Comparison of ENCODE assay signal across 1 cellular context in the genomic region with DNA sequence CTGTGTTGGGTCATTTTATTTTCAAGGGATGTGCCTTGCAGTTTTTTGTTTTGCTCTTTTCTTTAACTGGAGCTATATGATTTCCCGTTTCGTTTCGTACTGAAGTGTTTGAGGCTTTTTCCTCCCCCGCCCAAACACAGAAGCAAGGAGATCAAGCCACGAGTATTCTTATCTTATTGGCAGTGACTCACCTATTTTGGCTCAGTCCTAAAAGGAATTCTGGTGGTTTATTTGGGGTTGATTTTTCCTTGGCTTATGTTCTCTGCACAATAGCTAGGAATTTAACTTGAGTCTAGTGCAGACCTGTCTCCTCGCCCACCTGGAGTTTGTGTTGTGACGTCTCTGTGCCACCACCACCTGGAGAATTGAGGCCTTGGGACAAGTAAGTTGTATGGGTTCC.
TF ChIP-seq lines count a peak whose summit lies in the region.

No MANE protein-coding gene starts in this region.

TF ChIP-seq in SK-N-SH, 30 proteins besides CTCF, POLR2A, EP300 and RAD21:
- TF ChIP-seq JUND (IDR thresholded peaks at IDR 0.05) (peak; percentile 50), RCOR1 (IDR thresholded peaks at IDR 0.05; ENCODE audit: low read length) (no peak), SIN3A (IDR thresholded peaks at IDR 0.05; ENCODE audit: borderline replicate concordance, low read depth, low read length) (no peak), RXRA (IDR thresholded peaks at IDR 0.05; ENCODE audit: borderline replicate concordance, low read depth) (no peak), RFX5 (IDR thresholded peaks at IDR 0.05; ENCODE audit: low read length) (no peak), EZH2phosphoT487 (IDR thresholded peaks at IDR 0.05; ENCODE audit: borderline replicate concordance, low read depth) (no peak), TCF12 (IDR thresholded peaks at IDR 0.05) (peak; percentile 56), FOSL2 (IDR thresholded peaks at IDR 0.05; ENCODE audit: borderline replicate concordance, low read depth) (peak; percentile 34; the same call in 1 of the 2 replicates), MAX (IDR thresholded peaks at IDR 0.05; ENCODE audit: low read depth) (0 out of 2 replicates have a peak, but pooled peaks have one; percentile 34), TEAD4 (IDR thresholded peaks at IDR 0.05; ENCODE audit: borderline replicate concordance, insufficient read depth) (no peak), POLR2AphosphoS5 (IDR thresholded peaks at IDR 0.05; ENCODE audit: low read depth, low read length) (peak; percentile 22; the same call in 1 of the 2 replicates), NFIC (IDR thresholded peaks at IDR 0.05; ENCODE audit: borderline replicate concordance) (peak; percentile 76), MXI1 (IDR thresholded peaks at IDR 0.05; ENCODE audit: low read depth, low read length) (no peak), ELF1 (IDR thresholded peaks at IDR 0.05) (no peak), TAF1 (IDR thresholded peaks at IDR 0.05; ENCODE audit: borderline replicate concordance, low read depth, low read length) (no peak), FOXM1 (IDR thresholded peaks at IDR 0.05; ENCODE audit: low read depth) (no peak), GABPA (IDR thresholded peaks at IDR 0.05; ENCODE audit: low read depth) (no peak)
- TF ChIP-seq, protein P1, sequence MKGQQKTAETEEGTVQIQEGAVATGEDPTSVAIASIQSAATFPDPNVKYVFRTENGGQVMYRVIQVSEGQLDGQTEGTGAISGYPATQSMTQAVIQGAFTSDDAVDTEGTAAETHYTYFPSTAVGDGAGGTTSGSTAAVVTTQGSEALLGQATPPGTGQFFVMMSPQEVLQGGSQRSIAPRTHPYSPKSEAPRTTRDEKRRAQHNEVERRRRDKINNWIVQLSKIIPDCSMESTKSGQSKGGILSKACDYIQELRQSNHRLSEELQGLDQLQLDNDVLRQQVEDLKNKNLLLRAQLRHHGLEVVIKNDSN (IDR thresholded peaks at IDR 0.05; ENCODE audit: borderline replicate concordance, low read depth) = no peak
- TF ChIP-seq, protein P2, sequence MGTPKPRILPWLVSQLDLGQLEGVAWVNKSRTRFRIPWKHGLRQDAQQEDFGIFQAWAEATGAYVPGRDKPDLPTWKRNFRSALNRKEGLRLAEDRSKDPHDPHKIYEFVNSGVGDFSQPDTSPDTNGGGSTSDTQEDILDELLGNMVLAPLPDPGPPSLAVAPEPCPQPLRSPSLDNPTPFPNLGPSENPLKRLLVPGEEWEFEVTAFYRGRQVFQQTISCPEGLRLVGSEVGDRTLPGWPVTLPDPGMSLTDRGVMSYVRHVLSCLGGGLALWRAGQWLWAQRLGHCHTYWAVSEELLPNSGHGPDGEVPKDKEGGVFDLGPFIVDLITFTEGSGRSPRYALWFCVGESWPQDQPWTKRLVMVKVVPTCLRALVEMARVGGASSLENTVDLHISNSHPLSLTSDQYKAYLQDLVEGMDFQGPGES (IDR thresholded peaks at IDR 0.05; ENCODE audit: low read depth, low read length) = no peak
